In the genomic region with DNA sequence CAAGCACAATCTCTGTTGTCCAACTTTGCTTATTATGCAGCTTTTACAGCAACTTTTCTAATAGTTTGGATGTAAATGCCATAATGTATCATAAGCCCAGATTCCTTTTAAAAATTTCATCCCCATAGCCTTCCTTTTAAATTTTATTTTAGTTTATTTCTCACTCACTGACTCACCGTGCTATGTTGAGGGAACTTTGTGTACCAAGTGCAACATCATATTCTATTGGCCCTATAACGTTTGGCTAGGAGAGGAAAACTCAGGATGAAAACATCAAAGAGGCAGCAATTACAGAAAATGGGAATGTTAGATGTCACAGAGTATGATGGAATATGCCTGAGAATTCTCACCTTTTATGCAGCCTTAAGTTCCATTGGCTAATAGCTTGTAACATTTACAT, we compare ENCODE assay signal across 16 cellular contexts.
DNase-seq lines count a peak whose midpoint lies in the region; ATAC-seq and TF ChIP-seq lines count a peak whose summit lies in the region.
"Had no signal": no experiment of that assay in that cellular context is flagged by ENCODE, and none has a peak within 500 bp of the region (broad histone marks: within the 10 kb centered on the region; RNA-seq: fewer than 3 reads in every experiment).

No MANE protein-coding gene starts in this region.

- no TSS peak for BruUV-seq in PC-3 (replicated peaks; lab: Mats Ljungman, UMichigan)

- H3K27me3 Mint-ChIP-seq in CD4-positive, alpha-beta T cell: no peaks in the 10 kb centered on the region
- no peaks in the 10 kb centered on the region for H3K27me3 Mint-ChIP-seq in nephron progenitor cell (ENCODE audit: low read depth, poor library complexity)

- H3K4me1 ChIP-seq in PC-3 (ENCODE audit: insufficient read depth, low read length): no peaks in the 10 kb centered on the region
- H3K4me1 ChIP-seq: BE2C had no signal

- POLR2A ChIA-PET in PC-3 (lab: Charles Lee; ENCODE audit: unreplicated experiment): no interaction called here
- POLR2A ChIA-PET in CD4-positive, alpha-beta T cell (lab: Charles Lee): no interaction called here

- intact Hi-C loops in left ventricle myocardium superior (cut with micrococcal nuclease) (no loop called here), Right ventricle myocardium superior (cut with DNase I) (no loop called here), PC-3 (cut with micrococcal nuclease) (loop anchor here (1.0 kb wide), 1 partner anchor 8 kb away; no protein-coding TSS in a partner anchor)
- intact Hi-C loops in CD4-positive, alpha-beta T cell (cut with DNase I, micrococcal nuclease): no loop called here

- no peak overlapping the region for H3K27ac ChIP-seq in PC-3 (ENCODE audit: low read length)
- no peak overlapping the region for H3K27ac ChIP-seq in CD4-positive, alpha-beta T cell (ENCODE audit: low read depth, low read length)
- H3K27ac ChIP-seq: C4-2B had no signal

- CTCF ChIA-PET in PC-3 (lab: Charles Lee): no interaction called here
- CTCF ChIA-PET in CD4-positive, alpha-beta T cell (lab: Charles Lee): no interaction called here

- no peaks in the 10 kb centered on the region for H3K9me3 ChIP-seq in PC-3 (ENCODE audit: low read length)
- no peaks in the 10 kb centered on the region for H3K9me3 ChIP-seq in CD4-positive, alpha-beta T cell (ENCODE audit: control insufficient read depth, low read length)
- H3K9me3 ChIP-seq: BE2C had no signal

- peaks cover 33% of the 10 kb centered on the region for H3K36me3 Mint-ChIP-seq in CD4-positive, alpha-beta T cell (ENCODE audit: low read depth)
- peaks cover 17% of the 10 kb centered on the region for H3K36me3 Mint-ChIP-seq in nephron progenitor cell (ENCODE audit: low read depth)

- TF ChIP-seq CTCF in PC-3 (conservative IDR thresholded peaks at IDR 0.05; ENCODE audit: low read depth, low read length) (no peak), nephron progenitor cell (IDR thresholded peaks at IDR 0.05) (no peak)
- TF ChIP-seq CTCF in CD4-positive, alpha-beta T cell (IDR thresholded peaks at IDR 0.05): no peak

- no peak overlapping the region for H3K4me3 ChIP-seq in PC-3 (ENCODE audit: low read length)

- no peak overlapping the region for H3K4me3 Mint-ChIP-seq in CD4-positive, alpha-beta T cell
- H3K4me3 Mint-ChIP-seq in nephron progenitor cell: no peak overlapping the region
- H3K4me3 Mint-ChIP-seq: CD8-positive, alpha-beta T cell; H9 had no signal

- no peaks in the 10 kb centered on the region for H3K36me3 ChIP-seq in PC-3 (ENCODE audit: low read depth, low read length)

- no peak overlapping the region for H2AFZ ChIP-seq in PC-3 (ENCODE audit: low read length)

- H3K9ac ChIP-seq in PC-3 (ENCODE audit: low read length): no peak overlapping the region

- DNase-seq in left ventricle myocardium superior (no peak), Right ventricle myocardium superior (no peak), PC-3 (no peak), superior temporal gyrus (ENCODE audit: extremely low spot score) (peak; percentile 20), NCI-H82 (lab: John Stamatoyannopoulos, UW) (no peak), nephron progenitor cell (no peak)
- no peak for DNase-seq in CD4-positive, alpha-beta T cell
- DNase-seq: BE2C; CD8-positive, alpha-beta T cell; COR-L47; DMS153; DMS79 treated with DMSO at 0.1 percent for 48 hours; GDM1; GOT3; H9 had no signal

- no peaks in the 10 kb centered on the region for H3K27me3 ChIP-seq in PC-3 (ENCODE audit: low read length)
- H3K27me3 ChIP-seq in CD4-positive, alpha-beta T cell (ENCODE audit: control insufficient read depth, insufficient read depth, low read length): no peaks in the 10 kb centered on the region
- H3K27me3 ChIP-seq: BE2C had no signal

- no peaks in the 10 kb centered on the region for H3K79me2 ChIP-seq in PC-3 (ENCODE audit: low read length)

- H3K27ac Mint-ChIP-seq in CD4-positive, alpha-beta T cell: no peak overlapping the region
- no peak overlapping the region for H3K27ac Mint-ChIP-seq in nephron progenitor cell
- H3K27ac Mint-ChIP-seq: CD8-positive, alpha-beta T cell; H9 had no signal

- no peaks in the 10 kb centered on the region for H4K20me1 ChIP-seq in PC-3 (ENCODE audit: low read length)

- H3K9me2 ChIP-seq in PC-3 (replicated peaks; ENCODE audit: low read length): no peaks in the 10 kb centered on the region

- no peaks in the 10 kb centered on the region for H3K9me3 Mint-ChIP-seq in CD4-positive, alpha-beta T cell
- H3K9me3 Mint-ChIP-seq in nephron progenitor cell: no peaks in the 10 kb centered on the region
- H3K9me3 Mint-ChIP-seq: CD8-positive, alpha-beta T cell; H9 had no signal

- no peak overlapping the region for H3K4me2 ChIP-seq in PC-3 (ENCODE audit: low read length)

- peak; percentile 19 for ATAC-seq in left ventricle myocardium superior
- ATAC-seq in Right ventricle myocardium superior (ENCODE audit: poor library complexity): no peak
- ATAC-seq in PC-3: peak; percentile 18; the same call in 1 of the 2 replicates
- no peak for ATAC-seq in CD4-positive, alpha-beta T cell (ENCODE audit: poor library complexity)
- ATAC-seq: CD8-positive, alpha-beta T cell had no signal

- no peaks in the 10 kb centered on the region for H3F3A ChIP-seq in PC-3 (ENCODE audit: low read length, unreplicated experiment)

- peaks cover 10% of the 10 kb centered on the region for H3K4me1 Mint-ChIP-seq in CD4-positive, alpha-beta T cell (ENCODE audit: low read depth)
- H3K4me1 Mint-ChIP-seq in nephron progenitor cell: no peaks in the 10 kb centered on the region

Comparison
In these comparisons a context has a peak if more than half of its experiments do, and no peak if none do; other contexts are left out.
1. ATAC-seq: peak in left ventricle myocardium superior (single experiment) and PC-3 (single experiment); none in Right ventricle myocardium superior (single experiment) and CD4-positive, alpha-beta T cell (single experiment).